ENCODE assay signal across 13 cellular contexts in genomic region chr22:47850644-47851151, GRCh38.
DNase-seq lines count a peak whose midpoint lies in the region; ATAC-seq and TF ChIP-seq lines count a peak whose summit lies in the region.
"Had no signal": no experiment of that assay in that cellular context is flagged by ENCODE, and none has a peak within 500 bp of the region (broad histone marks: within the 10 kb centered on the region; RNA-seq: fewer than 3 reads in every experiment).

No MANE protein-coding gene starts in this region.

- H3K27me3 ChIP-seq in GM23338 (ENCODE audit: insufficient read depth): no peaks in the 10 kb centered on the region

- no peak overlapping the region for H3K4me3 Mint-ChIP-seq in mesothelial cell of epicardium
- H3K4me3 Mint-ChIP-seq in GM23338: no peak overlapping the region
- H3K4me3 Mint-ChIP-seq: activated T-cell treated with anti-CD3 and anti-CD28 coated beads, Interleukin-2, amount 50 U/mL, for 24 hours; stimulated activated memory B cell treated with anti-CD40 and anti-IgM and Interleukin-4, amounts not matched to agents 10 μg/mL and 1 μg/mL and 100 μg/mL, for 72 hours had no signal

- DNase-seq in DMS 273 (lab: John Stamatoyannopoulos, UW; ENCODE audit: unreplicated experiment) (peak; percentile 91), NCI-H2029 (lab: John Stamatoyannopoulos, UW) (peak; percentile 83), SHP77 treated with DMSO at 0.1 percent for 48 hours (lab: John Stamatoyannopoulos, UW) (peak; percentile 39), mesothelial cell of epicardium (ENCODE audit: low spot score in 2 of 2, unreplicated experiment in 2 of 2) (no peak), SIG-M5 (lab: John Stamatoyannopoulos, UW) (no peak), glomerular visceral epithelial cell (ENCODE audit: extremely low spot score) (no peak), GM23338 (ENCODE audit: low spot score) (no peak)
- DNase-seq in stimulated activated CD4-positive, alpha-beta T cell treated with anti-CD3 and anti-CD28 coated beads, Interleukin-4, amount 100 ng/mL, for 4 hours: no peak
- DNase-seq: activated T-cell treated with anti-CD3 and anti-CD28 coated beads, Interleukin-2, amount 50 U/mL, for 24 hours; dermis blood vessel endothelial cell; stimulated activated CD4-positive, alpha-beta T cell treated with anti-CD3 and anti-CD28 coated beads, Interleukin-4, amount 100 ng/mL, for 1 hour; SW 1271 had no signal

- H3K9me2 ChIP-seq in GM23338 (ENCODE audit: insufficient read depth): no peaks in the 10 kb centered on the region

- H3K27me3 Mint-ChIP-seq in mesothelial cell of epicardium (ENCODE audit: low read depth) (no peaks in the 10 kb centered on the region), GM23338 (ENCODE audit: insufficient read depth, low read depth, poor library complexity) (peaks cover 2% of the 10 kb centered on the region)

- TF ChIP-seq CTCF in mesothelial cell of epicardium (IDR thresholded peaks at IDR 0.05; ENCODE audit: unreplicated experiment) (no peak), GM23338 (conservative IDR thresholded peaks at IDR 0.05; ENCODE audit: low read depth in 2 of 2) (no peak)

- no peaks in the 10 kb centered on the region for H3K79me2 ChIP-seq in GM23338 (replicated peaks; ENCODE audit: insufficient read depth)

- no peaks in the 10 kb centered on the region for H3K4me1 ChIP-seq in GM23338 (ENCODE audit: insufficient read depth)

- no peaks in the 10 kb centered on the region for H3K36me3 ChIP-seq in GM23338 (ENCODE audit: insufficient read depth)

- no peak overlapping the region for H3K4me2 ChIP-seq in GM23338

- no peak overlapping the region for H3K27ac ChIP-seq in GM23338 (ENCODE audit: low read depth)

- peak overlapping the region; percentile 40 for H3K27ac Mint-ChIP-seq in mesothelial cell of epicardium
- no peak overlapping the region for H3K27ac Mint-ChIP-seq in GM23338
- H3K27ac Mint-ChIP-seq: activated T-cell treated with anti-CD3 and anti-CD28 coated beads, Interleukin-2, amount 50 U/mL, for 24 hours; stimulated activated memory B cell treated with anti-CD40 and anti-IgM and Interleukin-4, amounts not matched to agents 10 μg/mL and 1 μg/mL and 100 μg/mL, for 72 hours had no signal

- peaks cover 13% of the 10 kb centered on the region for H3K4me1 Mint-ChIP-seq in mesothelial cell of epicardium
- H3K4me1 Mint-ChIP-seq in GM23338: no peaks in the 10 kb centered on the region
- H3K4me1 Mint-ChIP-seq: stimulated activated memory B cell treated with anti-CD40 and anti-IgM and Interleukin-4, amounts not matched to agents 10 μg/mL and 1 μg/mL and 100 μg/mL, for 72 hours had no signal

- no peak overlapping the region for H2AFZ ChIP-seq in GM23338

- H4K20me1 ChIP-seq in GM23338 (replicated peaks; ENCODE audit: insufficient read depth): no peaks in the 10 kb centered on the region

- no peak overlapping the region for H3K4me3 ChIP-seq in GM23338

- H3F3A ChIP-seq in GM23338 (replicated peaks; ENCODE audit: low read depth): no peaks in the 10 kb centered on the region

- H3K9me3 Mint-ChIP-seq in mesothelial cell of epicardium (peaks cover 28% of the 10 kb centered on the region), GM23338 (peaks cover 47% of the 10 kb centered on the region)
- H3K9me3 Mint-ChIP-seq: activated T-cell treated with anti-CD3 and anti-CD28 coated beads, Interleukin-2, amount 50 U/mL, for 24 hours; stimulated activated memory B cell treated with anti-CD40 and anti-IgM and Interleukin-4, amounts not matched to agents 10 μg/mL and 1 μg/mL and 100 μg/mL, for 72 hours had no signal

- no peak for ATAC-seq in GM23338
- ATAC-seq: stimulated activated memory B cell treated with anti-CD40 and anti-IgM and Interleukin-4, amounts not matched to agents 10 μg/mL and 1 μg/mL and 100 μg/mL, for 72 hours had no signal

- H3K36me3 Mint-ChIP-seq in mesothelial cell of epicardium (no peaks in the 10 kb centered on the region), GM23338 (ENCODE audit: low read depth) (peaks cover 3% of the 10 kb centered on the region; the same call in 2 of the 3 replicates)
- H3K36me3 Mint-ChIP-seq: stimulated activated memory B cell treated with anti-CD40 and anti-IgM and Interleukin-4, amounts not matched to agents 10 μg/mL and 1 μg/mL and 100 μg/mL, for 72 hours had no signal

TF ChIP-seq in GM23338, 12 proteins besides CTCF, POLR2A, EP300 and RAD21 (continues in another document):
- TF ChIP-seq EZH2phosphoT487 (IDR thresholded peaks at IDR 0.05; ENCODE audit: unreplicated experiment): no peak
- TF ChIP-seq POLR2AphosphoS5 (IDR thresholded peaks at IDR 0.05; ENCODE audit: low read depth): no peak
- no peak for TF ChIP-seq EZH2 (IDR thresholded peaks at IDR 0.05; ENCODE audit: low read depth, unreplicated experiment)
- no peak for TF ChIP-seq ZNF331 (CRISPR knock-in tag; IDR thresholded peaks at IDR 0.05; ENCODE audit: low read depth)
- TF ChIP-seq, protein P1, sequence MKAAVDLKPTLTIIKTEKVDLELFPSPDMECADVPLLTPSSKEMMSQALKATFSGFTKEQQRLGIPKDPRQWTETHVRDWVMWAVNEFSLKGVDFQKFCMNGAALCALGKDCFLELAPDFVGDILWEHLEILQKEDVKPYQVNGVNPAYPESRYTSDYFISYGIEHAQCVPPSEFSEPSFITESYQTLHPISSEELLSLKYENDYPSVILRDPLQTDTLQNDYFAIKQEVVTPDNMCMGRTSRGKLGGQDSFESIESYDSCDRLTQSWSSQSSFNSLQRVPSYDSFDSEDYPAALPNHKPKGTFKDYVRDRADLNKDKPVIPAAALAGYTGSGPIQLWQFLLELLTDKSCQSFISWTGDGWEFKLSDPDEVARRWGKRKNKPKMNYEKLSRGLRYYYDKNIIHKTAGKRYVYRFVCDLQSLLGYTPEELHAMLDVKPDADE (IDR thresholded peaks at IDR 0.05): no peak
- no peak for TF ChIP-seq STAT1 (IDR thresholded peaks at IDR 0.05; ENCODE audit: unreplicated experiment)
- no peak for TF ChIP-seq ZNF462 (CRISPR knock-in tag; IDR thresholded peaks at IDR 0.05)
- no peak for TF ChIP-seq ZNF114 (CRISPR knock-in tag; IDR thresholded peaks at IDR 0.05)
- TF ChIP-seq CREB1 (CRISPR knock-in tag; IDR thresholded peaks at IDR 0.05; ENCODE audit: low read depth): no peak
- TF ChIP-seq JUNB (IDR thresholded peaks at IDR 0.05; ENCODE audit: unreplicated experiment): no peak
- TF ChIP-seq NANOG (IDR thresholded peaks at IDR 0.05; ENCODE audit: borderline replicate concordance): no peak

Comparison
In these comparisons a context has a peak if more than half of its experiments do, and no peak if none do; other contexts are left out.
1. DNase-seq: peak in DMS 273 (single experiment), NCI-H2029 (single experiment) and SHP77 treated with DMSO at 0.1 percent for 48 hours (single experiment); none in mesothelial cell of epicardium (0 of 2), stimulated activated CD4-positive, alpha-beta T cell treated with anti-CD3 and anti-CD28 coated beads, Interleukin-4, amount 100 ng/mL, for 4 hours (0 of 2), SIG-M5 (single experiment), glomerular visceral epithelial cell (single experiment) and GM23338 (single experiment).